Comparison of ENCODE assay signal across 15 cellular contexts in the genomic region with DNA sequence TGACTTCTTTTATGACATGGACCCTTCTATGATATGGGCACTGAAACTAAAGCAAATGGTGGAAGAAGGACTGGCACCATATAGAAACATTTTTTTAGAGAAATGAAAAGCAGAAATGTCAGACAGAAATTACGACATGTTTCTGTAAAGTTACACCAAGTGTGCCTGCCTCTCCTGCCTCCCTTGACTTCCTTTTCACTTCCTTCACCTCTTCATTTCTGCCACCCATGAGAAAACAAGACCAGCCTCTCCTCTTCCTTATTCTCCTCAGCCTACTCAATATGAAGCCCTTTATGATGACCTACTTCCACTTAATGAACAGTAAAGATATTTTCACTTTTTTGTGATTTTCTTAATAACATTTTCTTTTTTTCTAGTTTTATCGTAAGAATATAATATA.
"Had no signal": no experiment of that assay in that cellular context is flagged by ENCODE, and none has a peak within 500 bp of the region (broad histone marks: within the 10 kb centered on the region; RNA-seq: fewer than 3 reads in every experiment).

No MANE protein-coding gene starts in this region.

- H3K27me3 Mint-ChIP-seq: activated CD4-positive, alpha-beta memory T cell treated with anti-CD3 and anti-CD28 coated beads for 36 hours; central memory CD8-positive, alpha-beta T cell had no signal

- H3K4me3 Mint-ChIP-seq: activated CD4-positive, alpha-beta memory T cell treated with anti-CD3 and anti-CD28 coated beads for 36 hours; activated T-helper 1 cell treated with anti-CD3 and anti-CD28 coated beads, Interleukin-12 subunit alpha, Interleukin-12 subunit beta, Interleukin-2, Interleukin-4 antibody, amounts not matched to agents 30 ng/mL and 10 ng/mL and 1 ng/mL, durations not matched to agents 14 hours and 24 hours and 36 hours; central memory CD8-positive, alpha-beta T cell; neural crest cell had no signal

- H3K27ac ChIP-seq: body of pancreas, gastrocnemius medialis, pancreas, tibial artery, vagina had no signal

- H3K4me1 Mint-ChIP-seq: central memory CD8-positive, alpha-beta T cell had no signal

- H3K27me3 ChIP-seq: body of pancreas, gastrocnemius medialis, heart right ventricle, pancreas, tibial artery, vagina had no signal

- DNase-seq: activated CD4-positive, alpha-beta memory T cell treated with anti-CD3 and anti-CD28 coated beads for 36 hours; activated CD8-positive, alpha-beta memory T cell treated with anti-CD3 and anti-CD28 coated beads, Interleukin-2, amount 50 U/mL, for 4 hours; activated naive CD4-positive, alpha-beta T cell treated with Interleukin-2 at 50 U/mL for 16 hours; cortex of kidney; effector memory CD4-positive, alpha-beta T cell; gastrocnemius medialis; heart right ventricle; mesenchymal stem cell; pancreas; tibial artery had no signal

- H3K9me3 Mint-ChIP-seq: activated CD4-positive, alpha-beta memory T cell treated with anti-CD3 and anti-CD28 coated beads for 36 hours; activated T-helper 1 cell treated with anti-CD3 and anti-CD28 coated beads, Interleukin-12 subunit alpha, Interleukin-12 subunit beta, Interleukin-2, Interleukin-4 antibody, amounts not matched to agents 30 ng/mL and 10 ng/mL and 1 ng/mL, durations not matched to agents 14 hours and 24 hours and 36 hours; central memory CD8-positive, alpha-beta T cell; neural crest cell had no signal

- H3K4me3 ChIP-seq: body of pancreas, gastrocnemius medialis, heart right ventricle, pancreas, tibial artery, vagina had no signal

- H3K9me3 ChIP-seq: body of pancreas, gastrocnemius medialis, heart right ventricle, pancreas, tibial artery, vagina had no signal

- ATAC-seq: body of pancreas, gastrocnemius medialis, heart right ventricle, pancreas had no signal

- H3K4me1 ChIP-seq: gastrocnemius medialis, pancreas, tibial artery, vagina had no signal

- H3K27ac Mint-ChIP-seq: activated CD4-positive, alpha-beta memory T cell treated with anti-CD3 and anti-CD28 coated beads for 36 hours; activated T-helper 1 cell treated with anti-CD3 and anti-CD28 coated beads, Interleukin-12 subunit alpha, Interleukin-12 subunit beta, Interleukin-2, Interleukin-4 antibody, amounts not matched to agents 30 ng/mL and 10 ng/mL and 1 ng/mL, durations not matched to agents 14 hours and 24 hours and 36 hours had no signal
